Comparison of ENCODE assay signal across 25 cellular contexts in the genomic region with DNA sequence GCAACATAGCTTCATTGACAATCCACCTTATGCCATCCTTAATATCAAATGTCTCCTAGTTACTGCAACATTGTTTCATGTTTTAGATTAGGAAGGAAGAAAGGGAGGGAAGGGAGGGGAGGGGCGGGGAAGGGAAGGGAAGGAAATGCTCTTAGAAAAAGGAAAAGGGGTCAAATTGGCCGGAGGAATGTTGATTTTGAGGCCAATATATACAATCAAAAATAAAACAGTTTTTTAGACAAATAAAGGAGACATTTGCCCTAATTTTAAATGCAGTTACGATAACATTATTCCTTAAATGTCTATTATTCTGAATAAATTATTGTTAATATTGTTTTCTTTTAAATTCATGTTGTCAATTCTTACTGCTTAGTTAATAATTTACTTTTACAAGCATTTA.
"Had no signal": no experiment of that assay in that cellular context is flagged by ENCODE, and none has a peak within 500 bp of the region (broad histone marks: within the 10 kb centered on the region; RNA-seq: fewer than 3 reads in every experiment).

No MANE protein-coding gene starts in this region.

- ATAC-seq: left cardiac atrium; left lobe of liver; lower lobe of right lung; natural killer cell; sciatic nerve; stimulated activated effector memory CD8-positive, alpha-beta T cell treated with anti-CD3 and anti-CD28 coated beads, Interleukin-12 subunit alpha, Interleukin-12 subunit beta, amount 100 ng/mL, for 72 hours; upper lobe of right lung had no signal

- FAIRE-seq: urothelium cell line had no signal

- H3K27ac ChIP-seq: hepatocyte, lower lobe of right lung, ovary, right atrium auricular region, skin epidermis, suprapubic skin, thoracic aorta, tibial artery, upper lobe of right lung had no signal

- H3K4me2 ChIP-seq: hepatocyte had no signal

- H3K4me3 ChIP-seq: hepatocyte, lower lobe of right lung, ovary, right atrium auricular region, skin epidermis, suprapubic skin, thoracic aorta, tibial artery, upper lobe of right lung had no signal

- H2AFZ ChIP-seq: hepatocyte had no signal

- H3K9me3 ChIP-seq: lower lobe of right lung, ovary, right atrium auricular region, suprapubic skin, thoracic aorta, tibial artery, upper lobe of right lung had no signal

- H3K27me3 ChIP-seq: hepatocyte, ovary, right atrium auricular region, suprapubic skin, tibial artery, upper lobe of right lung had no signal

- H3K36me3 ChIP-seq: ovary, right atrium auricular region, thoracic aorta had no signal

- DNase-seq: islet precursor cell; left cardiac atrium; lower lobe of right lung; mesendoderm; naive B cell; natural killer cell; nephron progenitor cell; ovary; stimulated activated CD4-positive, alpha-beta T cell treated with anti-CD3 and anti-CD28 coated beads, Interleukin-12 subunit alpha, Interleukin-12 subunit beta, amount 100 ng/mL, for 4 hours; stimulated activated CD4-positive, alpha-beta T cell treated with anti-CD3 and anti-CD28 coated beads, Interleukin-15, amount 100 ng/mL, for 24 hours; stimulated activated CD4-positive, alpha-beta T cell treated with anti-CD3 and anti-CD28 coated beads, Interleukin-2, amount 100 ng/mL, for 24 hours; stimulated activated CD4-positive, alpha-beta T cell treated with anti-CD3 and anti-CD28 coated beads, Interleukin-4, amount 100 ng/mL, for 1 hour; stimulated activated naive CD4-positive, alpha-beta T cell; tibial artery; trophoblast cell; upper lobe of right lung had no signal

- H3K79me2 ChIP-seq: hepatocyte had no signal
